8 cellular contexts compared by ENCODE assay signal in the genomic region with DNA sequence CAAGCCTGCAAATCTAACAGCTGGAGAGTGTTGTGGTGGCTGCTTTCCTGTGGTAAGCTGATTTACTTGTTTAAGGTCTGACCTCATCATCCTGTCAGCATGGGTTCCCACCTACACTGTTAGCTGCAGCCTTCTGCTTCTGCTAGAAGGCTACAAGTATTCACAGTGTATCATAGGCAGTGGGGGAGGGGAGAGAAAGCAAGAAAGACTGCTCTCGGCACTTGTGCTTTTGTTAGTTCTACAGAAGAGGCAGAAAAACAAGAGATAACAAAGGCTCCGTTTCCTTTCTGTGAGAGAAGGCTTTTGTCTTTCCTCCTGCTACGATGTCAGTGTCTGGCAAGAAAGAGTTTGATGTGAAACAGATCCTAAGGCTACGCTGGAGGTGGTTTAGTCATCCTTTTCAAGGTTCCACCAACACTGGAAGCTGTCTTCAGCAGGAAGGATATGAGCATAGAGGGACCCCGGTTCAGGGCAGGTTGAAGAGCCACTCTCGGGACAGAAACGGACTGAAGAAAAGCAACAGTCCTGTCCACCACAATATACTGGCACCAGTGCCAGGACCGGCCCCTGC. TPM values are rescaled to one million over a fixed set of nuclear protein-coding genes. Genes with fewer than 3 reads are reported as not detected.
DNase-seq lines count a peak whose midpoint lies in the region; ATAC-seq and TF ChIP-seq lines count a peak whose summit lies in the region.

A gene with protein sequence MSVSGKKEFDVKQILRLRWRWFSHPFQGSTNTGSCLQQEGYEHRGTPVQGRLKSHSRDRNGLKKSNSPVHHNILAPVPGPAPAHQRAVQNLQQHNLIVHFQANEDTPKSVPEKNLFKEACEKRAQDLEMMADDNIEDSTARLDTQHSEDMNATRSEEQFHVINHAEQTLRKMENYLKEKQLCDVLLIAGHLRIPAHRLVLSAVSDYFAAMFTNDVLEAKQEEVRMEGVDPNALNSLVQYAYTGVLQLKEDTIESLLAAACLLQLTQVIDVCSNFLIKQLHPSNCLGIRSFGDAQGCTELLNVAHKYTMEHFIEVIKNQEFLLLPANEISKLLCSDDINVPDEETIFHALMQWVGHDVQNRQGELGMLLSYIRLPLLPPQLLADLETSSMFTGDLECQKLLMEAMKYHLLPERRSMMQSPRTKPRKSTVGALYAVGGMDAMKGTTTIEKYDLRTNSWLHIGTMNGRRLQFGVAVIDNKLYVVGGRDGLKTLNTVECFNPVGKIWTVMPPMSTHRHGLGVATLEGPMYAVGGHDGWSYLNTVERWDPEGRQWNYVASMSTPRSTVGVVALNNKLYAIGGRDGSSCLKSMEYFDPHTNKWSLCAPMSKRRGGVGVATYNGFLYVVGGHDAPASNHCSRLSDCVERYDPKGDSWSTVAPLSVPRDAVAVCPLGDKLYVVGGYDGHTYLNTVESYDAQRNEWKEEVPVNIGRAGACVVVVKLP (plus strand): TSS at position 232 of the 571 bp plus-strand sequence. CDS start 92 bp downstream, at position 324.

- H3K4me3 Mint-ChIP-seq in nephron progenitor cell, result peak within 1 kb of the TSS; percentile 85
- H3K4me3 Mint-ChIP-seq in naive thymus-derived CD8-positive, alpha-beta T cell, result peak within 1 kb of the TSS in 1 of 10 donors; percentile 22

- POLR2A ChIA-PET in naive thymus-derived CD8-positive, alpha-beta T cell (lab: Charles Lee), result no interaction called here
- POLR2A ChIA-PET in GM10248 (lab: Yijun Ruan, JAX), result no interaction called here

- peaks cover 35% of the 10 kb centered on the region for H3K4me1 Mint-ChIP-seq in nephron progenitor cell
- H3K4me1 Mint-ChIP-seq in naive thymus-derived CD8-positive, alpha-beta T cell, result no peaks in the 10 kb centered on the region

- in situ Hi-C loops in Caki2 (cut with HindIII; ENCODE audit: low pct_unique_long_range_greater_than_20kb, low sequenced_read_pairs), result no loop called here

- peak within 1 kb of the TSS; percentile 93 for H3K27ac Mint-ChIP-seq in nephron progenitor cell
- H3K27ac Mint-ChIP-seq in naive thymus-derived CD8-positive, alpha-beta T cell, result peak within 1 kb of the TSS in 1 of 10 donors; percentile 3

- TF ChIP-seq CTCF in epithelial cell of esophagus (IDR thresholded peaks at IDR 0.05; ENCODE audit: insufficient read depth, low read depth, low read length, missing control alignments) (no peak), nephron progenitor cell (IDR thresholded peaks at IDR 0.05) (no peak), GM10248 (IDR thresholded peaks at IDR 0.05; ENCODE audit: control extremely low read depth, extremely low read depth, low read depth, missing control alignments) (no peak)

- ATAC-seq in naive thymus-derived CD8-positive, alpha-beta T cell, result no peak

- no peaks in the 10 kb centered on the region for H3K36me3 Mint-ChIP-seq in nephron progenitor cell (ENCODE audit: low read depth)
- H3K36me3 Mint-ChIP-seq in naive thymus-derived CD8-positive, alpha-beta T cell, result no peaks in the 10 kb centered on the region

- peak within 1 kb of the TSS; percentile 3 for H3K4me3 ChIP-seq in epithelial cell of esophagus (ENCODE audit: low read length)

- no peaks in the 10 kb centered on the region for H3K9me3 Mint-ChIP-seq in nephron progenitor cell
- H3K9me3 Mint-ChIP-seq in naive thymus-derived CD8-positive, alpha-beta T cell, result no peaks in the 10 kb centered on the region

- H3K27me3 Mint-ChIP-seq in nephron progenitor cell (ENCODE audit: low read depth, poor library complexity), result peaks cover 10% of the 10 kb centered on the region
- H3K27me3 Mint-ChIP-seq in naive thymus-derived CD8-positive, alpha-beta T cell, result no peaks in the 10 kb centered on the region

- peak; percentile 81 for DNase-seq in Caki2 (ENCODE audit: low read depth)
- DNase-seq in NCI-H748 (lab: John Stamatoyannopoulos, UW; ENCODE audit: unreplicated experiment), result peak; percentile 89
- DNase-seq in epithelial cell of esophagus (ENCODE audit: low read depth), result peak; percentile 86
- DNase-seq in nephron progenitor cell, result peak; percentile 34
- no peak for DNase-seq in SKM-1 treated with dmso at 0.1 percent for 144 hours (lab: John Stamatoyannopoulos, UW; ENCODE audit: unreplicated experiment)
- DNase-seq in DMS79 (lab: John Stamatoyannopoulos, UW), result no peak
- no peak for DNase-seq in naive thymus-derived CD8-positive, alpha-beta T cell
- DNase-seq in GM10248 (ENCODE audit: extremely low spot score), result no peak

- CTCF ChIA-PET in GM10248 (lab: Yijun Ruan, JAX), result no interaction called here

RNA-seq across cellular contexts. Expression of the gene that starts here (rescaled TPM):
- 4.3 and 18.2 TPM in 2 replicates for total RNA-seq in Caki2 (2014; rRNA removed; shearing (Covaris generic); ENCODE audit: low replicate concordance)
- total RNA-seq in naive thymus-derived CD8-positive, alpha-beta T cell, result not detected
- polyA plus RNA-seq in naive thymus-derived CD8-positive, alpha-beta T cell, result under 1 TPM in 1 of 3 donors, not detected in 2; 0.30 TPM

Comparison
In these comparisons a context has a peak if more than half of its experiments do, and no peak if none do; other contexts are left out.
1. DNase-seq: peak in Caki2 (single experiment), NCI-H748 (single experiment), epithelial cell of esophagus (single experiment) and nephron progenitor cell (single experiment); none in SKM-1 treated with dmso at 0.1 percent for 144 hours (single experiment), DMS79 (single experiment), naive thymus-derived CD8-positive, alpha-beta T cell (0 of 10) and GM10248 (single experiment).